In genomic region chr20:62590301-62591121, GRCh38 we compare ENCODE assay signal across 12 cellular contexts. TPM values are rescaled to one million over a fixed set of nuclear protein-coding genes. Genes with fewer than 3 reads are reported as not detected.
DNase-seq lines count a peak whose midpoint lies in the region; ATAC-seq, FAIRE-seq and TF ChIP-seq lines count a peak whose summit lies in the region.
"Had no signal": no experiment of that assay in that cellular context is flagged by ENCODE, and none has a peak within 500 bp of the region (broad histone marks: within the 10 kb centered on the region; RNA-seq: fewer than 3 reads in every experiment).

No MANE protein-coding gene starts in this region.

- H3K27ac ChIP-seq in PC-3 (ENCODE audit: low read length) (peak overlapping the region; percentile 85), epithelial cell of prostate (no peak overlapping the region), small intestine (ENCODE audit: low read depth in 1 of 2, low read length in 1 of 2) (no peak overlapping the region)
- H3K27ac ChIP-seq: ascending aorta, tibial artery had no signal

- H3K27me3 ChIP-seq in PC-3 (ENCODE audit: low read length) (no peaks in the 10 kb centered on the region), small intestine (ENCODE audit: control insufficient read depth in 2 of 2, insufficient read depth in 2 of 2, low read length in 2 of 2) (peaks cover 0 to 10% of the 10 kb centered on the region in 2 donors)
- H3K27me3 ChIP-seq: ascending aorta had no signal

- no peaks in the 10 kb centered on the region for H4K20me1 ChIP-seq in PC-3 (ENCODE audit: low read length)

- H3K36me3 ChIP-seq in PC-3 (ENCODE audit: low read depth, low read length) (no peaks in the 10 kb centered on the region), mucosa of descending colon (ENCODE audit: low read depth) (no peaks in the 10 kb centered on the region), small intestine (ENCODE audit: control insufficient read depth in 2 of 2, insufficient read depth in 2 of 2, low read length in 2 of 2) (no peaks in the 10 kb centered on the region)
- H3K36me3 ChIP-seq: ascending aorta, tibial artery had no signal

- WGBS in small intestine, 3 donors, result 52 to 66% (median 59%) methylated on average over 23 of the region's 23 CpGs

- H3K9me2 ChIP-seq in PC-3 (replicated peaks; ENCODE audit: low read length), result no peaks in the 10 kb centered on the region

- intact Hi-C loops in PC-3 (cut with micrococcal nuclease) (loop anchor here (1.0 kb wide), 1 partner anchor 12 kb away; no protein-coding TSS in a partner anchor), mucosa of descending colon (cut with DNase I, micrococcal nuclease) (no loop called here)
- intact Hi-C loops in activated CD4-positive, alpha-beta memory T cell treated with anti-CD3 and anti-CD28 coated beads for 36 hours (cut with micrococcal nuclease), result no loop called here

- H3K79me2 ChIP-seq in PC-3 (ENCODE audit: low read length), result no peaks in the 10 kb centered on the region

- H3K9ac ChIP-seq in PC-3 (ENCODE audit: low read length), result peak overlapping the region; percentile 33; the same call in 1 of the 2 replicates

- no peaks in the 10 kb centered on the region for H3K36me3 Mint-ChIP-seq in activated CD4-positive, alpha-beta memory T cell treated with anti-CD3 and anti-CD28 coated beads for 36 hours

- CTCF ChIA-PET in PC-3 (lab: Charles Lee), result no interaction called here
- CTCF ChIA-PET in activated CD4-positive, alpha-beta memory T cell treated with anti-CD3 and anti-CD28 coated beads for 36 hours (lab: Charles Lee), result no interaction called here

- H3K4me3 ChIP-seq in PC-3 (ENCODE audit: low read length) (no peak overlapping the region), mucosa of descending colon (no peak overlapping the region), small intestine (ENCODE audit: low read depth in 1 of 2, low read length in 2 of 2) (no peak overlapping the region)
- H3K4me3 ChIP-seq: ascending aorta, tibial artery had no signal

- peaks cover 22% of the 10 kb centered on the region for H3K27me3 Mint-ChIP-seq in activated CD4-positive, alpha-beta memory T cell treated with anti-CD3 and anti-CD28 coated beads for 36 hours

- no peaks in the 10 kb centered on the region for H3K4me1 Mint-ChIP-seq in activated CD4-positive, alpha-beta memory T cell treated with anti-CD3 and anti-CD28 coated beads for 36 hours (ENCODE audit: low read depth)

- DNase-seq in EL, result peak; percentile 86
- peak; percentile 94 for DNase-seq in PC-3
- peak; percentile 20 for DNase-seq in epithelial cell of prostate (ENCODE audit: low read depth, low spot score)
- no peak for DNase-seq in mucosa of descending colon
- DNase-seq in activated CD4-positive, alpha-beta memory T cell treated with anti-CD3 and anti-CD28 coated beads for 36 hours, result no peak
- no peak for DNase-seq in small intestine
- no peak for DNase-seq in AML-193 (lab: John Stamatoyannopoulos, UW)
- DNase-seq: NCI-H526 treated with DMSO at 0.1 percent for 48 hours had no signal

- FAIRE-seq in small intestine (lab: Jason Lieb, UNC), result no peak

- BruUV-seq in PC-3 (replicated peaks; lab: Mats Ljungman, UMichigan), result no TSS peak

- H3K27ac Mint-ChIP-seq in activated CD4-positive, alpha-beta memory T cell treated with anti-CD3 and anti-CD28 coated beads for 36 hours, result no peak overlapping the region
- H3K27ac Mint-ChIP-seq: T-helper 1 cell treated with Interleukin-12 subunit alpha and Interleukin-12 subunit beta and Interleukin-4 antibody, amounts not matched to agents 30 μg/mL and 1 μg/mL, for 36 hours had no signal

- H3F3A ChIP-seq in PC-3 (ENCODE audit: low read length, unreplicated experiment), result no peaks in the 10 kb centered on the region

- POLR2A ChIA-PET in PC-3 (lab: Charles Lee; ENCODE audit: unreplicated experiment), result interaction anchor here (0.5 to 1.0 kb wide), 3 partner anchors 13 to 984 kb away, joined by 3 to 9 read pairs (median 3); partner anchors contain the start of gene HELZ2
- POLR2A ChIA-PET in activated CD4-positive, alpha-beta memory T cell treated with anti-CD3 and anti-CD28 coated beads for 36 hours (lab: Charles Lee), result no interaction called here

- H2AFZ ChIP-seq in PC-3 (ENCODE audit: low read length), result no peak overlapping the region; the same call in 1 of the 2 replicates

- peaks cover 39% of the 10 kb centered on the region for H3K4me1 ChIP-seq in PC-3 (ENCODE audit: insufficient read depth, low read length)
- no peaks in the 10 kb centered on the region for H3K4me1 ChIP-seq in mucosa of descending colon (ENCODE audit: low read depth)
- no peaks in the 10 kb centered on the region for H3K4me1 ChIP-seq in small intestine (ENCODE audit: control insufficient read depth in 2 of 2, insufficient read depth in 1 of 2, low read depth in 1 of 2, low read length in 1 of 2)
- H3K4me1 ChIP-seq: ascending aorta had no signal

- no peaks in the 10 kb centered on the region for H3K9me3 Mint-ChIP-seq in activated CD4-positive, alpha-beta memory T cell treated with anti-CD3 and anti-CD28 coated beads for 36 hours
- H3K9me3 Mint-ChIP-seq: T-helper 1 cell treated with Interleukin-12 subunit alpha and Interleukin-12 subunit beta and Interleukin-4 antibody, amounts not matched to agents 30 μg/mL and 1 μg/mL, for 36 hours had no signal

- H3K4me3 Mint-ChIP-seq in activated CD4-positive, alpha-beta memory T cell treated with anti-CD3 and anti-CD28 coated beads for 36 hours, result no peak overlapping the region
- H3K4me3 Mint-ChIP-seq: T-helper 1 cell treated with Interleukin-12 subunit alpha and Interleukin-12 subunit beta and Interleukin-4 antibody, amounts not matched to agents 30 μg/mL and 1 μg/mL, for 36 hours had no signal

- H3K9me3 ChIP-seq in PC-3 (ENCODE audit: low read length) (no peaks in the 10 kb centered on the region), mucosa of descending colon (no peaks in the 10 kb centered on the region), small intestine (ENCODE audit: control insufficient read depth, low read depth) (no peaks in the 10 kb centered on the region)
- H3K9me3 ChIP-seq: ascending aorta, tibial artery had no signal

- ATAC-seq in PC-3, result peak; percentile 88
- ATAC-seq in mucosa of descending colon, result peak; percentile 80
- no peak for ATAC-seq in GM19035 (IDR thresholded peaks at IDR 0.05; ENCODE audit: unreplicated experiment)

- peak overlapping the region; percentile 29 for H3K4me2 ChIP-seq in PC-3 (ENCODE audit: low read length)

- no peak for TF ChIP-seq CTCF in PC-3 (conservative IDR thresholded peaks at IDR 0.05; ENCODE audit: low read depth, low read length)
- no peak for TF ChIP-seq CTCF in mucosa of descending colon (IDR thresholded peaks at IDR 0.05)

RNA-seq across cellular contexts. Expression of gene SLCO4A1, which starts 51.8 kb away (rescaled TPM):
- total RNA-seq in PC-3 (2014; rRNA removed), result 161 and 162 TPM in 2 replicates
- 10 to 100 TPM; 13.3 to 18.5 (median 15.0) TPM for total RNA-seq in mucosa of descending colon
- total RNA-seq in activated CD4-positive, alpha-beta memory T cell treated with anti-CD3 and anti-CD28 coated beads for 36 hours, result 10 to 100 TPM; 29.6 to 30.7 TPM
- 10 to 100 TPM in 1 of 3 donors, 1 to 10 TPM in 2; 2.2 to 22.4 (median 4.9) TPM for polyA plus RNA-seq in small intestine

Comparison
In these comparisons a context has a peak if more than half of its experiments do, and no peak if none do; other contexts are left out.
1. DNase-seq: peak in EL (single experiment), PC-3 (single experiment) and epithelial cell of prostate (single experiment); none in mucosa of descending colon (0 of 3), activated CD4-positive, alpha-beta memory T cell treated with anti-CD3 and anti-CD28 coated beads for 36 hours (single experiment), small intestine (single experiment) and AML-193 (0 of 2).